In the genomic region with DNA sequence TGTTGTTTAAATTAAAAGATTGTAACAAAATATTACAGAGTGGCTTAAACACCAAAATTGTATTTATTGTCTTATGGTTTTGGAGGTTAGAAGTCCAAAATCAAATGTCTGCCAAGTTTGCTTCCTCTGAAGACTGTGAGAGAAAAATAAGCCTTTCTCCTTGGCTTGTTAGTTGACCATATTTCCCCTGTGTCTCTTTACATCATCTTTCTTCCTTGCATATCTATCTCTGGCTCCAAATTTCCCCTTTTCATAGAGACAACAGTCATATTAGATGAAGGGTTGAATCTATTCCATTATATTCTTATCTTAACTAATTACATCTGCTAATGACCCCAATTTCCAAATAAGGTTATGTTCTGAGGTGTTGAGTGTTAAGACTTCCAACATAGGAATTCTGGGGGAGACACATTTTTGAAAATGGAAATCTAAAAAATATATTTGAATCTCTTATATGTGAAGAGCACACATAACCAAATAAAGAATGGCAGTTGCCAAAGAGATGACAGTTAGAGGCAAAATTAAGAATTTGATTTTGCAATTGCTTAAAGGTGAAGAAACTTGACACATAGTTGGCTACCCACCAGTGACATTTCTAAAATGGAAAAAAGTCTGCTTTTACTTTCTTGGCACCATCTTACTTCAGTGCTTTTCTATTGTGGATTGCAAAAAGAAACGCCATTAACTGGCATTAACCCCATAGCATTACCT, we compare ENCODE assay signal across 16 cellular contexts.
"Had no signal": no experiment of that assay in that cellular context is flagged by ENCODE, and none has a peak within 500 bp of the region (broad histone marks: within the 10 kb centered on the region; RNA-seq: fewer than 3 reads in every experiment).

No MANE protein-coding gene starts in this region.

- H3K27ac ChIP-seq: coronary artery, dorsolateral prefrontal cortex, esophagus muscularis mucosa, foreskin keratinocyte, gastroesophageal sphincter, heart right ventricle, left lung, lower lobe of right lung had no signal

- H3K9me3 ChIP-seq: lower lobe of right lung, mucosa of descending colon had no signal

- H3K36me3 ChIP-seq: esophagus muscularis mucosa, gastroesophageal sphincter, heart right ventricle, left lung, lower lobe of right lung had no signal

- H3K4me3 ChIP-seq: coronary artery, dorsolateral prefrontal cortex, esophagus muscularis mucosa, gastroesophageal sphincter, heart right ventricle, left lung, lower lobe of right lung, mucosa of descending colon had no signal

- DNase-seq: dermis blood vessel endothelial cell; dorsolateral prefrontal cortex; effector CD4-positive, alpha-beta T cell; effector memory CD4-positive, alpha-beta T cell; foreskin keratinocyte; heart right ventricle; hippocampal formation; left cardiac atrium; left lung; lower lobe of right lung; mesenchymal stem cell; mucosa of descending colon; naive B cell had no signal

- ATAC-seq: foreskin keratinocyte, gastroesophageal sphincter, left lung, lower lobe of right lung, mucosa of descending colon had no signal

- H3K4me1 ChIP-seq: esophagus muscularis mucosa, foreskin keratinocyte, gastroesophageal sphincter, heart right ventricle, left lung, lower lobe of right lung had no signal

- H3K27me3 ChIP-seq: dorsolateral prefrontal cortex, esophagus muscularis mucosa, foreskin keratinocyte, gastroesophageal sphincter, heart right ventricle, left lung had no signal
